Comparison of ENCODE assay signal across 1 cellular context in genomic region chr1:229378586-229379442, GRCh38.
TF ChIP-seq lines count a peak whose summit lies in the region.

No MANE protein-coding gene starts in this region.

TF ChIP-seq in A549, 52 proteins besides CTCF, POLR2A, EP300 and RAD21 (continued from another document):
- TF ChIP-seq USF2 (IDR thresholded peaks at IDR 0.05) = no peak
- no peak for TF ChIP-seq E2F6 (IDR thresholded peaks at IDR 0.05; ENCODE audit: borderline replicate concordance, low read depth)
- TF ChIP-seq RCOR1 (IDR thresholded peaks at IDR 0.05; ENCODE audit: low read depth, low read length) = no peak
- no peak for TF ChIP-seq ATOH8 (CRISPR knock-in tag; IDR thresholded peaks at IDR 0.05; ENCODE audit: low read depth)
- TF ChIP-seq FOSB (CRISPR knock-in tag; IDR thresholded peaks at IDR 0.05) = no peak
- TF ChIP-seq HDAC2 (IDR thresholded peaks at IDR 0.05) = no peak
- no peak for TF ChIP-seq HES2 (IDR thresholded peaks at IDR 0.05)
- no peak for TF ChIP-seq HOXB13 (CRISPR knock-in tag; IDR thresholded peaks at IDR 0.05; ENCODE audit: low read depth)
- TF ChIP-seq RARB (CRISPR knock-in tag; IDR thresholded peaks at IDR 0.05) = no peak
- no peak for TF ChIP-seq ZSCAN20 (CRISPR knock-in tag; IDR thresholded peaks at IDR 0.05)
- TF ChIP-seq EHMT2 (IDR thresholded peaks at IDR 0.05; ENCODE audit: low read depth) = no peak
- TF ChIP-seq NFE2L2 (conservative IDR thresholded peaks at IDR 0.05; ENCODE audit: low read length) = no peak
- no peak for TF ChIP-seq NR3C1 (IDR thresholded peaks at IDR 0.05)
- no peak for TF ChIP-seq MYC (IDR thresholded peaks at IDR 0.05; ENCODE audit: borderline replicate concordance, low read length)
- TF ChIP-seq ZNF302 (CRISPR knock-in tag; IDR thresholded peaks at IDR 0.05) = no peak
- TF ChIP-seq PBX3 (IDR thresholded peaks at IDR 0.05) = no peak
